In the genomic region with DNA sequence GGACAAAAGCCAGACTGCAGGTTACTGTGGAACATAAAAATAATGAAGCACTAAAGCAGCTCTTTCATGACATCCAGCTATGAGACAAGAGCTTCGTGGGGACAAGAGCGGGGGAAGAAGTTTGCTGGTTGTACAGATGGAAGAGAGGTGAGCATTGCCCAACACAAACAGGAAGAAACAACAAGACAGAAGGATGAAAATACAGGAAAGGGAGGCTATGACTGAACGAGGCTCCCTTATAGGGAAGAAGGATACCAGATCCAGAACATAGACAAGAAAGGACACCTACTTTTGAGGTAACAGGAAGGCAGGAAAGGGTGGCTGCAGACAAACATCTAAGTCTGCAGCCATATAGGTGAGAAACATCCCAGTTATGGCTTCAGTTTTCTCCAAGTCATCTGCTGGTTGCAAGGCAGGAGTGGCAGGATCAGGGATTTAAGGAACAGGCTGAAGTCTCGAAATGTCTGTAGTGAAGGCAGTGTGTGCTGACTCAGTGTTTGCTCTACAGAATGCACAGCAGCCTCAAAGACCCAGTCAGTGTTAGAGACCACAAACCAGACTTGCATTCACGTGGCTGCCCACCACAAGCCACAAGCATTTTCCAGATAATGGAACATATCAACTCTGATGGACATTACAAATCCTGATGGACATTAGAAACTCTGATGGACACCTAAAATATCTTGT, we compare ENCODE assay signal across 12 cellular contexts. TPM values are rescaled to one million over a fixed set of nuclear protein-coding genes. Genes with fewer than 3 reads are reported as not detected.
A peak's percentile ranks its signal among the peaks of the same experiment; 100 is the strongest.
DNase-seq lines count a peak whose midpoint lies in the region; ATAC-seq, FAIRE-seq and TF ChIP-seq lines count a peak whose summit lies in the region.
"Had no signal": no experiment of that assay in that cellular context is flagged by ENCODE, and none has a peak within 500 bp of the region (broad histone marks: within the 10 kb centered on the region; RNA-seq: fewer than 3 reads in every experiment).

No MANE protein-coding gene starts in this region.

- POLR2A ChIA-PET in AG04449 (lab: Yijun Ruan, JAX) = no interaction called here
- POLR2A ChIA-PET in activated CD8-positive, alpha-beta T cell treated with anti-CD3 and anti-CD28 coated beads for 36 hours (lab: Charles Lee) = no interaction called here

- TF ChIP-seq CTCF in AG04449 (IDR thresholded peaks at IDR 0.05; ENCODE audit: insufficient read depth, low read length, missing control alignments) = no peak
- TF ChIP-seq CTCF in activated CD8-positive, alpha-beta T cell treated with anti-CD3 and anti-CD28 coated beads for 36 hours (IDR thresholded peaks at IDR 0.05) = no peak

- H3K27ac Mint-ChIP-seq in activated CD8-positive, alpha-beta T cell treated with anti-CD3 and anti-CD28 coated beads for 36 hours = no peak overlapping the region

- DNase-seq in AG04449 (ENCODE audit: low read depth, low spot score) = no peak
- peak; percentile 61 for DNase-seq in H4 (ENCODE audit: low spot score)
- peak; percentile 43 for DNase-seq in activated CD8-positive, alpha-beta T cell treated with anti-CD3 and anti-CD28 coated beads for 36 hours
- DNase-seq in islet precursor cell = peak; percentile 72
- no peak for DNase-seq in G401 (ENCODE audit: low spot score)
- DNase-seq in amniotic stem cell (lab: John Stamatoyannopoulos, UW) = no peak
- DNase-seq in GM12892 (ENCODE audit: insufficient read length) = no peak
- DNase-seq: DMS79 treated with DMSO at 0.1 percent for 48 hours, SHP77 had no signal

- H3K27me3 Mint-ChIP-seq in activated CD8-positive, alpha-beta T cell treated with anti-CD3 and anti-CD28 coated beads for 36 hours = peaks cover 30% of the 10 kb centered on the region

- H3K4me3 ChIP-seq in AG04449 (ENCODE audit: low read depth, low read length) = peak overlapping the region; percentile 13
- H3K4me3 ChIP-seq: mucosa of descending colon had no signal

- TF ChIP-seq POLR2A in GM12892 (IDR thresholded peaks at IDR 0.05; ENCODE audit: low read depth, low read length) = no peak

- H3K4me1 Mint-ChIP-seq in activated CD8-positive, alpha-beta T cell treated with anti-CD3 and anti-CD28 coated beads for 36 hours (ENCODE audit: low read depth) = peaks cover 23% of the 10 kb centered on the region

- CTCF ChIA-PET in AG04449 (lab: Yijun Ruan, JAX) = interaction anchor here (2.0 kb wide), 1 partner anchor 110 kb away, joined by 7 read pairs; no protein-coding TSS in a partner anchor
- CTCF ChIA-PET in activated CD8-positive, alpha-beta T cell treated with anti-CD3 and anti-CD28 coated beads for 36 hours (lab: Charles Lee) = no interaction called here

- no peaks in the 10 kb centered on the region for H3K9me3 Mint-ChIP-seq in activated CD8-positive, alpha-beta T cell treated with anti-CD3 and anti-CD28 coated beads for 36 hours

- intact Hi-C loops in activated CD8-positive, alpha-beta T cell treated with anti-CD3 and anti-CD28 coated beads for 36 hours (cut with micrococcal nuclease) = no loop called here

- H3K4me3 Mint-ChIP-seq in activated CD8-positive, alpha-beta T cell treated with anti-CD3 and anti-CD28 coated beads for 36 hours = no peak overlapping the region

- H3K36me3 Mint-ChIP-seq in activated CD8-positive, alpha-beta T cell treated with anti-CD3 and anti-CD28 coated beads for 36 hours (ENCODE audit: low read depth) = no peaks in the 10 kb centered on the region

- no peak for ATAC-seq in activated CD8-positive, alpha-beta T cell treated with anti-CD3 and anti-CD28 coated beads for 36 hours
- no peak for ATAC-seq in HG03457 (IDR thresholded peaks at IDR 0.05; ENCODE audit: unreplicated experiment)
- ATAC-seq: mucosa of descending colon had no signal

- FAIRE-seq in GM12892 (lab: Jason Lieb, UNC) = no peak
- FAIRE-seq: GM19239 had no signal

- in situ Hi-C loops in G401 (cut with HindIII; ENCODE audit: low sequenced_read_pairs) = no loop called here

RNA-seq across cellular contexts. Expression of a gene that starts 1.9 kb away (rescaled TPM):
- 5.3 and 5.8 TPM in 2 replicates for total RNA-seq in H4 (2014; rRNA removed; shearing (Covaris generic))
- under 1 TPM; 0.45 to 0.65 TPM for total RNA-seq in activated CD8-positive, alpha-beta T cell treated with anti-CD3 and anti-CD28 coated beads for 36 hours
- total RNA-seq in G401 (2014; rRNA removed; shearing (Covaris generic)) = 4.9 and 9.4 TPM in 2 replicates
- 0.49 TPM for polyA plus RNA-seq in GM12892 (2012; ENCODE audit: missing spikeins)

Comparison
In these comparisons a context has a peak if more than half of its experiments do, and no peak if none do; other contexts are left out.
1. DNase-seq: peak in H4 (single experiment), activated CD8-positive, alpha-beta T cell treated with anti-CD3 and anti-CD28 coated beads for 36 hours (single experiment) and islet precursor cell (single experiment); none in AG04449 (single experiment), G401 (single experiment), amniotic stem cell (single experiment) and GM12892 (single experiment).